Comparison of ENCODE assay signal across 6 cellular contexts in genomic region chr2:210922419-210922818, GRCh38.
"Had no signal": no experiment of that assay in that cellular context is flagged by ENCODE, and none has a peak within 500 bp of the region (broad histone marks: within the 10 kb centered on the region; RNA-seq: fewer than 3 reads in every experiment).

No MANE protein-coding gene starts in this region.

- FAIRE-seq: HTR-8/SVneo had no signal

- H3K4me3 ChIP-seq: GM23248, HAP-1 had no signal

- H3K36me3 ChIP-seq: HAP-1 had no signal

- H3K4me1 ChIP-seq: HAP-1 had no signal

- H3K9me3 ChIP-seq: HAP-1 had no signal

- H3K27ac ChIP-seq: GM23248 had no signal

- DNase-seq: GM23248, GOT3, H7, KBM-7 had no signal
